18 cellular contexts compared by ENCODE assay signal in the genomic region with DNA sequence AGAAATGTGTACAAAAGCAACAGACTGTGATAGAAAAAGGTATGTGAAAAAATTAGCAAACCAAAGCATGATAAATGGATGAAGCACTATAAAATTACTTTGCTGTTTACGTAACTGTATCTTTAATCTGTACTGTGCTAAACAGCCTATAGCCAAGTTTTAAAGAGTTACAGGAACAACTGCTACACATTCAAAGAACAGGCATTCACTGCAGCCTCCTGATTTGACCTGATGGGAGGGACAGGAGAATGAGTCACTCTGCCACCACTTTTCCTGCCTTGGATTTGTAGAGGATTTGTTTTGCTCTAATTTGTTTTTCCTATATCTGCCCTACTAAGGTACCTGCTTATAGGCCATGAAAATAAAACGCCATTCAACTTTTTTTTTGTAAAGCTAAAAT.
DNase-seq lines count a peak whose midpoint lies in the region; ATAC-seq and TF ChIP-seq lines count a peak whose summit lies in the region.
"Had no signal": no experiment of that assay in that cellular context is flagged by ENCODE, and none has a peak within 500 bp of the region (broad histone marks: within the 10 kb centered on the region; RNA-seq: fewer than 3 reads in every experiment).

No MANE protein-coding gene starts in this region.

- no peaks in the 10 kb centered on the region for H3K4me1 ChIP-seq in breast epithelium
- peaks cover 33% of the 10 kb centered on the region for H3K4me1 ChIP-seq in osteoblast (ENCODE audit: insufficient read depth, low read length)
- H3K4me1 ChIP-seq: tibial artery had no signal

- POLR2A ChIA-PET in MCF 10A (lab: Yijun Ruan, JAX) = no interaction called here

- no peak overlapping the region for H2AFZ ChIP-seq in osteoblast (ENCODE audit: low read length)

- no peak overlapping the region for H3K4me3 Mint-ChIP-seq in MCF 10A (ENCODE audit: unreplicated experiment)
- H3K4me3 Mint-ChIP-seq in activated CD8-positive, alpha-beta memory T cell treated with anti-CD3 and anti-CD28 coated beads, Interleukin-2, amount 10 ng/mL, durations not matched to agents 7 days and 5 days = no peak overlapping the region

- no peak for TF ChIP-seq POLR2A in breast epithelium (IDR thresholded peaks at IDR 0.05)

- no peak for TF ChIP-seq CTCF in MCF 10A (IDR thresholded peaks at IDR 0.05; ENCODE audit: unreplicated experiment)
- TF ChIP-seq CTCF in breast epithelium (IDR thresholded peaks at IDR 0.05) = no peak
- TF ChIP-seq CTCF in foreskin fibroblast (IDR thresholded peaks at IDR 0.05; ENCODE audit: low read depth, low read length) = no peak
- TF ChIP-seq CTCF in osteoblast (IDR thresholded peaks at IDR 0.05; ENCODE audit: extremely low read depth, low read depth, low read length) = no peak

- H3K36me3 ChIP-seq in breast epithelium = no peaks in the 10 kb centered on the region
- peaks cover 44% of the 10 kb centered on the region for H3K36me3 ChIP-seq in osteoblast (ENCODE audit: insufficient read depth, low read length)

- H3K27me3 ChIP-seq in breast epithelium = no peaks in the 10 kb centered on the region
- H3K27me3 ChIP-seq in osteoblast (ENCODE audit: insufficient read depth, low read length) = no peaks in the 10 kb centered on the region
- H3K27me3 ChIP-seq: tibial artery had no signal

- H3K4me1 Mint-ChIP-seq in MCF 10A (ENCODE audit: insufficient read depth, unreplicated experiment) = peaks cover 30% of the 10 kb centered on the region
- H3K4me1 Mint-ChIP-seq in activated CD8-positive, alpha-beta memory T cell treated with anti-CD3 and anti-CD28 coated beads, Interleukin-2, amount 10 ng/mL, durations not matched to agents 7 days and 5 days = peaks cover 16% of the 10 kb centered on the region

- no peaks in the 10 kb centered on the region for H3K9me3 Mint-ChIP-seq in MCF 10A (ENCODE audit: unreplicated experiment)
- no peaks in the 10 kb centered on the region for H3K9me3 Mint-ChIP-seq in activated CD8-positive, alpha-beta memory T cell treated with anti-CD3 and anti-CD28 coated beads, Interleukin-2, amount 10 ng/mL, durations not matched to agents 7 days and 5 days (ENCODE audit: low read depth)

- no peak overlapping the region for H3K27ac Mint-ChIP-seq in MCF 10A (ENCODE audit: low read depth, unreplicated experiment)
- H3K27ac Mint-ChIP-seq in activated CD8-positive, alpha-beta memory T cell treated with anti-CD3 and anti-CD28 coated beads, Interleukin-2, amount 10 ng/mL, durations not matched to agents 7 days and 5 days = no peak overlapping the region

- no peaks in the 10 kb centered on the region for H3K79me2 ChIP-seq in osteoblast (ENCODE audit: insufficient read depth, low read length)

- H3K36me3 Mint-ChIP-seq in MCF 10A (ENCODE audit: insufficient read depth, unreplicated experiment) = no peaks in the 10 kb centered on the region
- no peaks in the 10 kb centered on the region for H3K36me3 Mint-ChIP-seq in activated CD8-positive, alpha-beta memory T cell treated with anti-CD3 and anti-CD28 coated beads, Interleukin-2, amount 10 ng/mL, durations not matched to agents 7 days and 5 days

- no TSS peak for BruUV-seq in MCF 10A (replicated peaks; lab: Mats Ljungman, UMichigan)

- intact Hi-C loops in MCF 10A (cut with micrococcal nuclease) (no loop called here), breast epithelium (cut with DNase I; ENCODE audit: low total_unique reads) (no loop called here)

- H3K9me3 ChIP-seq in breast epithelium (no peaks in the 10 kb centered on the region), osteoblast (ENCODE audit: low read depth, low read length) (no peaks in the 10 kb centered on the region)
- H3K9me3 ChIP-seq: mucosa of descending colon, tibial artery had no signal

- no peaks in the 10 kb centered on the region for H4K20me1 ChIP-seq in osteoblast (ENCODE audit: insufficient read depth, low read length)

- H3K4me3 ChIP-seq in breast epithelium (no peak overlapping the region), foreskin fibroblast (ENCODE audit: low read depth in 1 of 2, low read length in 2 of 2) (no peak overlapping the region), osteoblast (ENCODE audit: insufficient read depth, low read length) (no peak overlapping the region)
- H3K4me3 ChIP-seq: coronary artery, mucosa of descending colon, tibial artery had no signal

- CTCF ChIA-PET in MCF 10A (lab: Yijun Ruan, JAX) = interaction anchor here (0.6 kb wide), 1 partner anchor 374 kb away, joined by 3 read pairs; no protein-coding TSS in a partner anchor
- CTCF ChIA-PET in activated CD8-positive, alpha-beta memory T cell treated with anti-CD3 and anti-CD28 coated beads, Interleukin-2, amount 10 ng/mL, durations not matched to agents 7 days and 5 days (lab: Charles Lee) = no interaction called here

- DNase-seq in MCF 10A (ENCODE audit: unreplicated experiment) = peak; percentile 22
- no peak for DNase-seq in breast epithelium (ENCODE audit: low spot score in 2 of 2)
- DNase-seq in SW480 (ENCODE audit: low spot score) = peak; percentile 17
- peak; percentile 12 to 35 for DNase-seq in foreskin fibroblast
- DNase-seq in NCI-H748 (lab: John Stamatoyannopoulos, UW; ENCODE audit: unreplicated experiment) = no peak
- no peak for DNase-seq in activated CD8-positive, alpha-beta memory T cell treated with anti-CD3 and anti-CD28 coated beads, Interleukin-2, amount 10 ng/mL, durations not matched to agents 7 days and 5 days
- no peak for DNase-seq in osteoblast (ENCODE audit: insufficient read length, low spot score, missing footprints)
- DNase-seq: 8988T, amniotic stem cell, erythroblast, Kasumi-1, mucosa of descending colon, NCI-H146, NCI-H510A treated with DMSO at 0.1 percent for 48 hours, occipital lobe, tibial artery had no signal

- no peak for ATAC-seq in activated CD8-positive, alpha-beta memory T cell treated with anti-CD3 and anti-CD28 coated beads, Interleukin-2, amount 10 ng/mL, durations not matched to agents 7 days and 5 days
- no peak for ATAC-seq in GM18861 (IDR thresholded peaks at IDR 0.05; ENCODE audit: unreplicated experiment)
- ATAC-seq: mucosa of descending colon had no signal

- no peak overlapping the region for H3K4me2 ChIP-seq in osteoblast (ENCODE audit: insufficient read depth, low read length)

- H3K27ac ChIP-seq in breast epithelium (no peak overlapping the region), osteoblast (ENCODE audit: low read depth, low read length) (no peak overlapping the region)
- H3K27ac ChIP-seq: coronary artery, tibial artery had no signal

- no peaks in the 10 kb centered on the region for H3K27me3 Mint-ChIP-seq in MCF 10A (ENCODE audit: insufficient read depth, unreplicated experiment)
- H3K27me3 Mint-ChIP-seq in activated CD8-positive, alpha-beta memory T cell treated with anti-CD3 and anti-CD28 coated beads, Interleukin-2, amount 10 ng/mL, durations not matched to agents 7 days and 5 days = no peaks in the 10 kb centered on the region

Comparison
In these comparisons a context has a peak if more than half of its experiments do, and no peak if none do; other contexts are left out.
1. DNase-seq: peak in MCF 10A (single experiment), SW480 (single experiment) and foreskin fibroblast (2 of 2); none in breast epithelium (0 of 2), NCI-H748 (single experiment), activated CD8-positive, alpha-beta memory T cell treated with anti-CD3 and anti-CD28 coated beads, Interleukin-2, amount 10 ng/mL, durations not matched to agents 7 days and 5 days (single experiment) and osteoblast (single experiment).